ENCODE assay signal across 9 cellular contexts in genomic region chr11:86524603-86525352, GRCh38.
DNase-seq lines count a peak whose midpoint lies in the region; ATAC-seq and TF ChIP-seq lines count a peak whose summit lies in the region.
"Had no signal": no experiment of that assay in that cellular context is flagged by ENCODE, and none has a peak within 500 bp of the region (broad histone marks: within the 10 kb centered on the region; RNA-seq: fewer than 3 reads in every experiment).

No MANE protein-coding gene starts in this region.

- H3K27me3 Mint-ChIP-seq in stimulated activated memory B cell treated with anti-CD40 and anti-IgM and Interleukin-4, amounts not matched to agents 10 μg/mL and 1 μg/mL and 100 μg/mL, for 72 hours: peaks cover 50% of the 10 kb centered on the region

- H3K4me3 Mint-ChIP-seq in stimulated activated memory B cell treated with anti-CD40 and anti-IgM and Interleukin-4, amounts not matched to agents 10 μg/mL and 1 μg/mL and 100 μg/mL, for 72 hours: no peak overlapping the region

- H3K4me3 ChIP-seq in fibroblast of pulmonary artery (replicated peaks; ENCODE audit: low read depth, low read length) (no peak overlapping the region), retinal pigment epithelial cell (ENCODE audit: low read length) (no peak overlapping the region)

- H3K36me3 Mint-ChIP-seq in stimulated activated memory B cell treated with anti-CD40 and anti-IgM and Interleukin-4, amounts not matched to agents 10 μg/mL and 1 μg/mL and 100 μg/mL, for 72 hours: no peaks in the 10 kb centered on the region

- no peaks in the 10 kb centered on the region for H3K4me1 Mint-ChIP-seq in stimulated activated memory B cell treated with anti-CD40 and anti-IgM and Interleukin-4, amounts not matched to agents 10 μg/mL and 1 μg/mL and 100 μg/mL, for 72 hours

- no peak for TF ChIP-seq CTCF in fibroblast of pulmonary artery (IDR thresholded peaks at IDR 0.05; ENCODE audit: low read length, missing control alignments)
- no peak for TF ChIP-seq CTCF in retinal pigment epithelial cell (conservative IDR thresholded peaks at IDR 0.05; ENCODE audit: low read depth, low read length)

- ATAC-seq in GM21526 (IDR thresholded peaks at IDR 0.05; ENCODE audit: low FRiP score, unreplicated experiment) (no peak), HG02870 (IDR thresholded peaks at IDR 0.05; ENCODE audit: unreplicated experiment) (no peak)
- ATAC-seq in stimulated activated memory B cell treated with anti-CD40 and anti-IgM and Interleukin-4, amounts not matched to agents 10 μg/mL and 1 μg/mL and 100 μg/mL, for 72 hours: no peak

- DNase-seq in HCEC 1CT (peak; percentile 69), SK-N-DZ (ENCODE audit: low spot score) (peak; percentile 19), fibroblast of pulmonary artery (ENCODE audit: low read depth) (peak; percentile 46), retinal pigment epithelial cell (ENCODE audit: low read depth) (peak; percentile 61), SKM-1 (lab: John Stamatoyannopoulos, UW; ENCODE audit: unreplicated experiment) (no peak)
- DNase-seq: SIG-M5 had no signal

- peaks cover 5% of the 10 kb centered on the region for H3K9me3 Mint-ChIP-seq in stimulated activated memory B cell treated with anti-CD40 and anti-IgM and Interleukin-4, amounts not matched to agents 10 μg/mL and 1 μg/mL and 100 μg/mL, for 72 hours

- H3K27ac Mint-ChIP-seq in stimulated activated memory B cell treated with anti-CD40 and anti-IgM and Interleukin-4, amounts not matched to agents 10 μg/mL and 1 μg/mL and 100 μg/mL, for 72 hours: no peak overlapping the region
